In genomic region chr12:60387356-60387755, GRCh38 we compare ENCODE assay signal across 37 cellular contexts.
"Had no signal": no experiment of that assay in that cellular context is flagged by ENCODE, and none has a peak within 500 bp of the region (broad histone marks: within the 10 kb centered on the region; RNA-seq: fewer than 3 reads in every experiment).

No MANE protein-coding gene starts in this region.

- H3K27me3 ChIP-seq: adrenal gland, body of pancreas, brain microvascular endothelial cell, breast epithelium had no signal

- H3K27me3 Mint-ChIP-seq: activated B cell treated with CpG ODN at 0.5 μM for 24 hours; activated CD4-positive, alpha-beta memory T cell treated with anti-CD3 and anti-CD28 coated beads for 36 hours; activated CD4-positive, alpha-beta T cell treated with anti-CD3 and anti-CD28 coated beads, Interleukin-2, amount 10 ng/mL, durations not matched to agents 24 days and 14 days; activated CD8-positive, alpha-beta memory T cell treated with anti-CD3 and anti-CD28 coated beads, Interleukin-2, amount 10 ng/mL, durations not matched to agents 7 days and 5 days; activated naive CD8-positive, alpha-beta T cell treated with anti-CD3 and anti-CD28 coated beads for 36 hours; activated T-cell treated with anti-CD3 and anti-CD28 coated beads, Interleukin-2, amount 50 U/mL, for 24 hours; activated T-helper 17 cell treated with anti-CD3 and anti-CD28 coated beads, Interleukin-2, amount 50 U/mL, for 72 hours had no signal

- DNase-seq: activated B cell treated with CpG ODN at 0.5 μM for 24 hours; activated CD4-positive, alpha-beta memory T cell treated with anti-CD3 and anti-CD28 coated beads for 36 hours; activated CD4-positive, alpha-beta T cell treated with anti-CD3 and anti-CD28 coated beads for 4 hours; activated CD4-positive, alpha-beta T cell treated with anti-CD3 and anti-CD28 coated beads, Interleukin-2, amount 10 ng/mL, durations not matched to agents 24 days and 14 days; activated CD4-positive, alpha-beta T cell treated with anti-CD3 and anti-CD28 coated beads, Interleukin-2, amount 50 U/mL, for 1 hour; activated CD4-positive, alpha-beta T cell treated with anti-CD3 and anti-CD28 coated beads, Interleukin-2, amount 50 U/mL, for 4 hours; activated CD4-positive, CD25-positive, alpha-beta regulatory T cell treated with anti-CD3 and anti-CD28 coated beads, Interleukin-2, amount 50 U/mL, for 72 hours; activated CD8-positive, alpha-beta memory T cell treated with anti-CD3 and anti-CD28 coated beads for 24 hours; activated CD8-positive, alpha-beta memory T cell treated with anti-CD3 and anti-CD28 coated beads, Interleukin-2, amount 10 ng/mL, durations not matched to agents 7 days and 5 days; activated CD8-positive, alpha-beta memory T cell treated with anti-CD3 and anti-CD28 coated beads, Interleukin-2, amount 50 U/mL, for 48 hours; activated CD8-positive, alpha-beta T cell treated with anti-CD3 and anti-CD28 coated beads, Interleukin-2, amount 10 ng/mL, durations not matched to agents 7 days and 5 days; activated effector memory CD4-positive, alpha-beta T cell treated with anti-CD3 and anti-CD28 coated beads, Interleukin-2, amount 50 U/mL, for 16 hours; activated gamma-delta T cell treated with Interleukin-2 at 50 U/mL for 16 hours; activated naive CD4-positive, alpha-beta T cell; activated naive CD4-positive, alpha-beta T cell treated with anti-CD3 and anti-CD28 coated beads for 36 hours; activated naive CD4-positive, alpha-beta T cell treated with anti-CD3 and anti-CD28 coated beads, Interleukin-2, amount 50 U/mL, for 16 hours; activated naive CD8-positive, alpha-beta T cell treated with anti-CD3 and anti-CD28 coated beads for 36 hours; activated T-cell treated with anti-CD3 and anti-CD28 coated beads, Interleukin-2, amount 50 U/mL, for 24 hours; activated T-cell treated with anti-CD3 and anti-CD28 coated beads, Interleukin-2, amount 50 U/mL, for 72 hours; adrenal gland; amniotic stem cell; aorta; body of pancreas; brain microvascular endothelial cell; central memory CD4-positive, alpha-beta T cell; T-helper 1 cell; T-helper 2 cell; T-helper 9 cell; WERI-Rb-1 had no signal

- H3K4me3 ChIP-seq: adrenal gland, body of pancreas, breast epithelium had no signal

- H3K27ac ChIP-seq: adrenal gland, body of pancreas, brain microvascular endothelial cell, breast epithelium, WERI-Rb-1 had no signal

- H3K4me1 Mint-ChIP-seq: activated B cell treated with CpG ODN at 0.5 μM for 24 hours; activated CD4-positive, alpha-beta T cell treated with anti-CD3 and anti-CD28 coated beads, Interleukin-2, amount 10 ng/mL, durations not matched to agents 24 days and 14 days; activated CD8-positive, alpha-beta memory T cell treated with anti-CD3 and anti-CD28 coated beads, Interleukin-2, amount 10 ng/mL, durations not matched to agents 7 days and 5 days; activated naive CD8-positive, alpha-beta T cell treated with anti-CD3 and anti-CD28 coated beads for 36 hours; activated T-helper 17 cell treated with anti-CD3 and anti-CD28 coated beads, Interleukin-2, amount 50 U/mL, for 72 hours had no signal

- H3K9me3 ChIP-seq: adrenal gland, body of pancreas had no signal

- ATAC-seq: activated CD8-positive, alpha-beta memory T cell treated with anti-CD3 and anti-CD28 coated beads, Interleukin-2, amount 10 ng/mL, durations not matched to agents 7 days and 5 days; activated CD8-positive, alpha-beta T cell treated with anti-CD3 and anti-CD28 coated beads, Interleukin-2, amount 10 ng/mL, durations not matched to agents 7 days and 5 days; activated naive CD4-positive, alpha-beta T cell treated with anti-CD3 and anti-CD28 coated beads, Interleukin-2, amount 50 U/mL, for 72 hours; activated T-cell treated with anti-CD3 and anti-CD28 coated beads, Interleukin-2, amount 50 U/mL, for 72 hours; activated T-helper 17 cell treated with anti-CD3 and anti-CD28 coated beads, Interleukin-2, amount 50 U/mL, for 72 hours; body of pancreas had no signal

- H3K4me3 Mint-ChIP-seq: activated B cell treated with CpG ODN at 0.5 μM for 24 hours; activated CD4-positive, alpha-beta memory T cell treated with anti-CD3 and anti-CD28 coated beads for 36 hours; activated CD4-positive, alpha-beta T cell treated with anti-CD3 and anti-CD28 coated beads, Interleukin-2, amount 10 ng/mL, durations not matched to agents 24 days and 14 days; activated CD8-positive, alpha-beta memory T cell treated with anti-CD3 and anti-CD28 coated beads, Interleukin-2, amount 10 ng/mL, durations not matched to agents 7 days and 5 days; activated CD8-positive, alpha-beta T cell treated with anti-CD3 and anti-CD28 coated beads, Interleukin-2, amount 10 ng/mL, durations not matched to agents 7 days and 5 days; activated naive CD4-positive, alpha-beta T cell treated with anti-CD3 and anti-CD28 coated beads for 36 hours; activated naive CD8-positive, alpha-beta T cell treated with anti-CD3 and anti-CD28 coated beads for 36 hours; activated T-cell treated with anti-CD3 and anti-CD28 coated beads, Interleukin-2, amount 50 U/mL, for 24 hours; activated T-cell treated with anti-CD3 and anti-CD28 coated beads, Interleukin-2, amount 50 U/mL, for 72 hours; activated T-helper 1 cell treated with anti-CD3 and anti-CD28 coated beads, Interleukin-12 subunit alpha, Interleukin-12 subunit beta, Interleukin-2, Interleukin-4 antibody, amounts not matched to agents 30 ng/mL and 10 ng/mL and 1 ng/mL, durations not matched to agents 14 hours and 24 hours and 36 hours; activated T-helper 17 cell treated with anti-CD3 and anti-CD28 coated beads, Interleukin-2, amount 50 U/mL, for 72 hours; T-helper 1 cell treated with Interleukin-12 subunit alpha and Interleukin-12 subunit beta and Interleukin-4 antibody, amounts not matched to agents 30 μg/mL and 1 μg/mL, for 36 hours; T-helper 2 cell treated with Interferon-gamma antibody and Interleukin-4, amounts not matched to agents 5 μg/mL and 100 μg/mL, for 36 hours had no signal

- H3K36me3 ChIP-seq: adrenal gland, brain microvascular endothelial cell, breast epithelium, WERI-Rb-1 had no signal

- H3K36me3 Mint-ChIP-seq: activated CD4-positive, alpha-beta memory T cell treated with anti-CD3 and anti-CD28 coated beads for 36 hours; activated CD8-positive, alpha-beta memory T cell treated with anti-CD3 and anti-CD28 coated beads, Interleukin-2, amount 10 ng/mL, durations not matched to agents 7 days and 5 days; activated naive CD4-positive, alpha-beta T cell treated with anti-CD3 and anti-CD28 coated beads, Interleukin-2, amount 50 U/mL, for 72 hours; activated naive CD8-positive, alpha-beta T cell treated with anti-CD3 and anti-CD28 coated beads for 36 hours had no signal

- FAIRE-seq: astrocyte, TTC549 had no signal

- H3K27ac Mint-ChIP-seq: activated B cell treated with CpG ODN at 0.5 μM for 24 hours; activated CD4-positive, alpha-beta memory T cell treated with anti-CD3 and anti-CD28 coated beads for 36 hours; activated CD4-positive, alpha-beta T cell treated with anti-CD3 and anti-CD28 coated beads, Interleukin-2, amount 10 ng/mL, durations not matched to agents 24 days and 14 days; activated CD8-positive, alpha-beta memory T cell treated with anti-CD3 and anti-CD28 coated beads, Interleukin-2, amount 10 ng/mL, durations not matched to agents 7 days and 5 days; activated CD8-positive, alpha-beta T cell treated with anti-CD3 and anti-CD28 coated beads, Interleukin-2, amount 10 ng/mL, durations not matched to agents 7 days and 5 days; activated naive CD4-positive, alpha-beta T cell treated with anti-CD3 and anti-CD28 coated beads for 36 hours; activated naive CD4-positive, alpha-beta T cell treated with anti-CD3 and anti-CD28 coated beads, Interleukin-2, amount 50 U/mL, for 72 hours; activated naive CD8-positive, alpha-beta T cell treated with anti-CD3 and anti-CD28 coated beads for 36 hours; activated T-cell treated with anti-CD3 and anti-CD28 coated beads, Interleukin-2, amount 50 U/mL, for 24 hours; activated T-cell treated with anti-CD3 and anti-CD28 coated beads, Interleukin-2, amount 50 U/mL, for 72 hours; activated T-helper 1 cell treated with anti-CD3 and anti-CD28 coated beads, Interleukin-12 subunit alpha, Interleukin-12 subunit beta, Interleukin-2, Interleukin-4 antibody, amounts not matched to agents 30 ng/mL and 10 ng/mL and 1 ng/mL, durations not matched to agents 14 hours and 24 hours and 36 hours; activated T-helper 17 cell treated with anti-CD3 and anti-CD28 coated beads, Interleukin-2, amount 50 U/mL, for 72 hours; T-helper 1 cell treated with Interleukin-12 subunit alpha and Interleukin-12 subunit beta and Interleukin-4 antibody, amounts not matched to agents 30 μg/mL and 1 μg/mL, for 36 hours; T-helper 2 cell treated with Interferon-gamma antibody and Interleukin-4, amounts not matched to agents 5 μg/mL and 100 μg/mL, for 36 hours had no signal

- H3K9me3 Mint-ChIP-seq: activated CD4-positive, alpha-beta T cell treated with anti-CD3 and anti-CD28 coated beads, Interleukin-2, amount 10 ng/mL, durations not matched to agents 24 days and 14 days; activated T-helper 1 cell treated with anti-CD3 and anti-CD28 coated beads, Interleukin-12 subunit alpha, Interleukin-12 subunit beta, Interleukin-2, Interleukin-4 antibody, amounts not matched to agents 30 ng/mL and 10 ng/mL and 1 ng/mL, durations not matched to agents 14 hours and 24 hours and 36 hours; activated T-helper 17 cell treated with anti-CD3 and anti-CD28 coated beads, Interleukin-2, amount 50 U/mL, for 72 hours; T-helper 2 cell treated with Interferon-gamma antibody and Interleukin-4, amounts not matched to agents 5 μg/mL and 100 μg/mL, for 36 hours had no signal

- H3K4me1 ChIP-seq: adrenal gland, body of pancreas, breast epithelium had no signal
